ENCODE assay signal across 8 cellular contexts in the genomic region with DNA sequence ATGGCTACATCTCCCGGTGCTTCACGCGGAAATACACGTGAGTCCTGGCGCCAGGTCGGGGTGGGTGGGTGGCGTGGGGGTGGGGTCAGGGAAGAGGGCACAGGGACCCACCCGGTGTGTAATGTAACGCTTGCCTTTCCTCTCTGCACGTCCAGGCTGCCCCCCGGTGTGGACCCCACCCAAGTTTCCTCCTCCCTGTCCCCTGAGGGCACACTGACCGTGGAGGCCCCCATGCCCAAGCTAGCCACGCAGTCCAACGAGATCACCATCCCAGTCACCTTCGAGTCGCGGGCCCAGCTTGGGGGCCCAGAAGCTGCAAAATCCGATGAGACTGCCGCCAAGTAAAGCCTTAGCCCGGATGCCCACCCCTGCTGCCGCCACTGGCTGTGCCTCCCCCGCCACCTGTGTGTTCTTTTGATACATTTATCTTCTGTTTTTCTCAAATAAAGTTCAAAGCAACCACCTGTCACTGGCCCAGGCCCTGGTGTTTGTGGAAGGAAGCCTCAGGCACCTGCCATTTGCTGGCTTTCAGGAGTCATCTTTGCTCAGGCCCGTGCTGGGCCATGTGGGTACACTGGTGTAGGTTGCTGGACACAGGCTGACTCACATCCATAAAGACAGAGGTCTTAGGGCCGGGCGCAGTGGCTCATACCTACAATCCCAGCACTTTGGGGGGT. TPM values are rescaled to one million over a fixed set of nuclear protein-coding genes. Genes with fewer than 3 reads are reported as not detected.
A peak's percentile ranks its signal among the peaks of the same experiment; 100 is the strongest.
DNase-seq lines count a peak whose midpoint lies in the region; ATAC-seq and TF ChIP-seq lines count a peak whose summit lies in the region.

No MANE protein-coding gene starts in this region.

- H3K4me2 ChIP-seq in OCI-LY7 (ENCODE audit: low read length): peak overlapping the region; percentile 87

- POLR2A ChIA-PET in OCI-LY7 (lab: Charles Lee): interaction anchor here (0.7 to 2.7 kb wide), 3 partner anchors 10 to 192 kb away, joined by 4 to 13 read pairs (median 9); no protein-coding TSS in a partner anchor

- peak overlapping the region; percentile 81 for H3K27ac ChIP-seq in OCI-LY7 (ENCODE audit: low read depth, low read length, poor library complexity, severe bottlenecking)
- H3K27ac ChIP-seq in effector memory CD4-positive, alpha-beta T cell (ENCODE audit: insufficient read depth, low read length, poor library complexity, severe bottlenecking): peak overlapping the region; percentile 65

- H3K79me2 ChIP-seq in OCI-LY7 (ENCODE audit: insufficient read depth, low read depth, low read length): no peaks in the 10 kb centered on the region

- TF ChIP-seq CTCF in OCI-LY7 (conservative IDR thresholded peaks at IDR 0.05; ENCODE audit: low read length) (no peak), nephron progenitor cell (IDR thresholded peaks at IDR 0.05) (no peak)

- TSS peak; percentile 97 for BruUV-seq in OCI-LY7 (replicated peaks; lab: Mats Ljungman, UMichigan)

- peaks cover 53% of the 10 kb centered on the region for H3K4me1 ChIP-seq in OCI-LY7 (ENCODE audit: insufficient read depth, low read length, poor library complexity, severe bottlenecking)
- H3K4me1 ChIP-seq in effector memory CD4-positive, alpha-beta T cell (ENCODE audit: control insufficient read depth, insufficient read depth, low read length, poor library complexity, severe bottlenecking): peaks cover 8% of the 10 kb centered on the region

- CTCF ChIA-PET in OCI-LY7 (lab: Charles Lee; ENCODE audit: unreplicated experiment): no interaction called here

- peak overlapping the region; percentile 32 for H3K27ac Mint-ChIP-seq in nephron progenitor cell

- no peaks in the 10 kb centered on the region for H3K9me2 ChIP-seq in OCI-LY7 (ENCODE audit: insufficient read depth, low read length)

- DNase-seq in OCI-LY7 (ENCODE audit: low spot score) (peak; percentile 90), nephron progenitor cell (no peak), NCI-H1048 (lab: John Stamatoyannopoulos, UW) (no peak)
- DNase-seq in effector memory CD4-positive, alpha-beta T cell: no peak

- peak overlapping the region; percentile 85 for H3K4me3 Mint-ChIP-seq in nephron progenitor cell

- peaks cover 3% of the 10 kb centered on the region for H3K9me3 Mint-ChIP-seq in nephron progenitor cell

- no peaks in the 10 kb centered on the region for H3K27me3 ChIP-seq in effector memory CD4-positive, alpha-beta T cell (replicated peaks; ENCODE audit: control insufficient read depth, insufficient read depth, low read length, poor library complexity, severe bottlenecking)

- peaks cover 16% of the 10 kb centered on the region for H3K27me3 Mint-ChIP-seq in nephron progenitor cell (ENCODE audit: low read depth, poor library complexity)

- no peaks in the 10 kb centered on the region for H3K36me3 Mint-ChIP-seq in nephron progenitor cell (ENCODE audit: low read depth)

- peaks cover 44% of the 10 kb centered on the region for H3K4me1 Mint-ChIP-seq in nephron progenitor cell

- H2AFZ ChIP-seq in OCI-LY7 (ENCODE audit: low read length): peak overlapping the region; percentile 42; the same call in 1 of the 2 replicates

- no peaks in the 10 kb centered on the region for H4K20me1 ChIP-seq in OCI-LY7 (ENCODE audit: insufficient read depth, low read length)

- H3K36me3 ChIP-seq in OCI-LY7 (ENCODE audit: insufficient read depth, low read length): peaks cover 9% of the 10 kb centered on the region; the same call in 1 of the 2 replicates
- no peaks in the 10 kb centered on the region for H3K36me3 ChIP-seq in effector memory CD4-positive, alpha-beta T cell (ENCODE audit: control insufficient read depth, insufficient read depth, low read length)

- H3K4me3 ChIP-seq in GM08714 (ENCODE audit: low read length) (peak overlapping the region; percentile 75; the same call in 1 of the 2 replicates), OCI-LY7 (ENCODE audit: low read depth, low read length, poor library complexity, severe bottlenecking) (peak overlapping the region; percentile 89)
- H3K4me3 ChIP-seq in effector memory CD4-positive, alpha-beta T cell (ENCODE audit: insufficient read depth, low read depth, low read length, poor library complexity, severe bottlenecking): peak overlapping the region; percentile 62

- ATAC-seq in GM19463 (IDR thresholded peaks at IDR 0.05; ENCODE audit: unreplicated experiment): no peak
- no peak for ATAC-seq in GM18502 (IDR thresholded peaks at IDR 0.05; ENCODE audit: poor library complexity, unreplicated experiment)
- no peak for ATAC-seq in GM21786 (IDR thresholded peaks at IDR 0.05; ENCODE audit: unreplicated experiment)

- no peaks in the 10 kb centered on the region for H3K9me3 ChIP-seq in OCI-LY7 (ENCODE audit: low read length)
- no peaks in the 10 kb centered on the region for H3K9me3 ChIP-seq in effector memory CD4-positive, alpha-beta T cell (ENCODE audit: control insufficient read depth, low read length)

- intact Hi-C loops in OCI-LY7 (cut with micrococcal nuclease; ENCODE audit: unreplicated experiment): no loop called here

RNA-seq across cellular contexts. Expression of a gene that starts 1.5 kb away (rescaled TPM):
- 133 and 204 TPM in 2 replicates for total RNA-seq in OCI-LY7 (2014; rRNA removed; shearing (Covaris generic))
- total RNA-seq in OCI-LY7 (2022): 349 and 470 TPM in 2 replicates

RNA-seq across cellular contexts. Expression of a gene that starts 54.8 kb away (rescaled TPM):
- 42.6 and 45.5 TPM in 2 replicates for total RNA-seq in OCI-LY7 (2014; rRNA removed; shearing (Covaris generic))
- total RNA-seq in OCI-LY7 (2022): 109 and 126 TPM in 2 replicates
